In the genomic region with DNA sequence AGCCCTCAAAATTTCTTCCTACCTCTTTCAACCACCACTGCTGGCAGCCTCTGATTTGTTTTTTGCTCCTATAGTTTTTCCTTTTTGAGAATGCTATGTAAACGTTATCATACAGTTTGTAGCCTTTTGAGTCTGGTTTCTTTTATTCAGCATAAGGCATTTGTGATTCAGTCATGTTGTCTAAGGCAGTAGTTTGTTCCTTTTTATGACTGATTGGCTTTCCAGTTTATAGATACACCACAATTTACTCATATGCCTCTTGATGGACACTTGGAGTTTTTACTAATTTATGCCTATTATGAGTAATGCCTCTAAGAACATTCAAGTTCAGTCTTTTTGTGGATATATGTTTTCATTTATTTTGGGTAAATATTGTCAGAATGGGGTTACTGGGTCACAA, we compare ENCODE assay signal across 23 cellular contexts.
"Had no signal": no experiment of that assay in that cellular context is flagged by ENCODE, and none has a peak within 500 bp of the region (broad histone marks: within the 10 kb centered on the region; RNA-seq: fewer than 3 reads in every experiment).

No MANE protein-coding gene starts in this region.

- DNase-seq: colonic mucosa; dermis blood vessel endothelial cell; erythroblast; foreskin melanocyte; head of caudate nucleus; left colon; left ventricle myocardium superior; mesenchymal stem cell; naive B cell; posterior cingulate gyrus; spleen; stimulated activated CD4-positive, alpha-beta T cell treated with anti-CD3 and anti-CD28 coated beads, Interleukin-15, amount 100 ng/mL, for 24 hours; stimulated activated CD4-positive, alpha-beta T cell treated with anti-CD3 and anti-CD28 coated beads, Interleukin-2, amount 100 ng/mL, for 24 hours; stimulated activated CD4-positive, alpha-beta T cell treated with anti-CD3 and anti-CD28 coated beads, Interleukin-4, amount 100 ng/mL, for 4 hours; stimulated activated naive CD4-positive, alpha-beta T cell; stomach; substantia nigra; transverse colon had no signal

- H3K27ac Mint-ChIP-seq: nephron had no signal

- H3K4me3 Mint-ChIP-seq: nephron had no signal

- H3K36me3 ChIP-seq: colonic mucosa, thoracic aorta, transverse colon had no signal

- H3K4me1 ChIP-seq: colonic mucosa, spleen, transverse colon had no signal

- H3K4me1 Mint-ChIP-seq: nephron had no signal

- H3K9me3 ChIP-seq: colonic mucosa, thoracic aorta, transverse colon had no signal

- H3K4me3 ChIP-seq: colonic mucosa, hepatocyte, lung, spleen, stomach, thoracic aorta, transverse colon had no signal

- H3K27me3 Mint-ChIP-seq: naive B cell had no signal

- H3K27ac ChIP-seq: colonic mucosa, hepatocyte, spleen, stomach, thoracic aorta, transverse colon had no signal

- ATAC-seq: left colon, left ventricle myocardium superior, sciatic nerve had no signal
